In genomic region chr12:51759695-51760094, GRCh38 we compare ENCODE assay signal across 27 cellular contexts.
"Had no signal": no experiment of that assay in that cellular context is flagged by ENCODE, and none has a peak within 500 bp of the region (broad histone marks: within the 10 kb centered on the region; RNA-seq: fewer than 3 reads in every experiment).

No MANE protein-coding gene starts in this region.

- H3K4me3 ChIP-seq: dorsolateral prefrontal cortex, gastroesophageal sphincter, heart left ventricle, lung, neural progenitor cell, testis, tibial artery, upper lobe of left lung had no signal

- H3K4me3 Mint-ChIP-seq: memory B cell; natural killer cell; neural progenitor cell; stimulated activated memory B cell treated with anti-CD40 and anti-IgM and Interleukin-4, amounts not matched to agents 10 μg/mL and 1 μg/mL and 100 μg/mL, for 72 hours had no signal

- H3K9ac ChIP-seq: neural progenitor cell, parathyroid adenoma had no signal

- H3K36me3 Mint-ChIP-seq: memory B cell; natural killer cell; stimulated activated memory B cell treated with anti-CD40 and anti-IgM and Interleukin-4, amounts not matched to agents 10 μg/mL and 1 μg/mL and 100 μg/mL, for 72 hours had no signal

- H3K4me2 ChIP-seq: neural progenitor cell had no signal

- H3K79me2 ChIP-seq: parathyroid adenoma had no signal

- H3K27me3 Mint-ChIP-seq: progenitor cell of endocrine pancreas had no signal

- H3K27ac Mint-ChIP-seq: memory B cell; natural killer cell; neural progenitor cell; progenitor cell of endocrine pancreas; stimulated activated memory B cell treated with anti-CD40 and anti-IgM and Interleukin-4, amounts not matched to agents 10 μg/mL and 1 μg/mL and 100 μg/mL, for 72 hours had no signal

- H2AFZ ChIP-seq: neural progenitor cell, parathyroid adenoma had no signal

- H3K9me3 ChIP-seq: gastroesophageal sphincter, heart left ventricle, testis, tibial artery, upper lobe of left lung had no signal

- H3K9me3 Mint-ChIP-seq: memory B cell; natural killer cell; neural progenitor cell; stimulated activated memory B cell treated with anti-CD40 and anti-IgM and Interleukin-4, amounts not matched to agents 10 μg/mL and 1 μg/mL and 100 μg/mL, for 72 hours had no signal

- H3K4me1 ChIP-seq: foreskin keratinocyte, gastroesophageal sphincter, heart left ventricle, neural progenitor cell, parathyroid adenoma, testis, tibial artery, upper lobe of left lung had no signal

- H3K36me3 ChIP-seq: gastroesophageal sphincter, heart left ventricle, neural progenitor cell, tibial artery, upper lobe of left lung had no signal

- H3K27ac ChIP-seq: dorsolateral prefrontal cortex, foreskin keratinocyte, gastroesophageal sphincter, heart left ventricle, neural progenitor cell, parathyroid adenoma, testis, tibial artery, upper lobe of left lung had no signal

- ATAC-seq: esophagus mucosa; foreskin keratinocyte; gastroesophageal sphincter; heart left ventricle; left colon; left ventricle myocardium superior; natural killer cell; sciatic nerve; stimulated activated memory B cell treated with anti-CD40 and anti-IgM and Interleukin-4, amounts not matched to agents 10 μg/mL and 1 μg/mL and 100 μg/mL, for 72 hours; stimulated activated naive CD8-positive, alpha-beta T cell treated with anti-CD3 and anti-CD28 coated beads, Interleukin-15, Interleukin-2, amounts not matched to agents 100 U/mL and 50 U/mL, for 24 hours had no signal

- FAIRE-seq: colon, islet of Langerhans, urothelium cell line had no signal

- DNase-seq: dorsolateral prefrontal cortex; effector CD4-positive, alpha-beta T cell; foreskin keratinocyte; heart left ventricle; hippocampal formation; kidney glomerular epithelial cell; left colon; left ventricle myocardium superior; natural killer cell; stimulated activated CD4-positive, alpha-beta T cell treated with anti-CD3 and anti-CD28 coated beads, Interleukin-4, amount 100 ng/mL, for 4 hours; stimulated activated naive CD8-positive, alpha-beta T cell treated with anti-CD3 and anti-CD28 coated beads, Interleukin-15, Interleukin-2, amounts not matched to agents 100 U/mL and 50 U/mL, for 24 hours; substantia nigra; testis; tibial artery; upper lobe of left lung had no signal

- H3K27me3 ChIP-seq: dorsolateral prefrontal cortex, foreskin keratinocyte, gastroesophageal sphincter, heart left ventricle, neural progenitor cell, testis, upper lobe of left lung had no signal

- H3K4me1 Mint-ChIP-seq: memory B cell; natural killer cell; neural progenitor cell; stimulated activated memory B cell treated with anti-CD40 and anti-IgM and Interleukin-4, amounts not matched to agents 10 μg/mL and 1 μg/mL and 100 μg/mL, for 72 hours had no signal
